Comparison of ENCODE assay signal across 8 cellular contexts in genomic region chr1:36222481-36223372, GRCh38. TPM values are rescaled to one million over a fixed set of nuclear protein-coding genes. Genes with fewer than 3 reads are reported as not detected.
DNase-seq lines count a peak whose midpoint lies in the region; ATAC-seq and TF ChIP-seq lines count a peak whose summit lies in the region.

No MANE protein-coding gene starts in this region.

- TF ChIP-seq CTCF in PC-9 (conservative IDR thresholded peaks at IDR 0.05) (no peak), endodermal cell (conservative IDR thresholded peaks at IDR 0.05) (no peak), prostate gland (IDR thresholded peaks at IDR 0.05) (no peak)

- peaks cover 22% of the 10 kb centered on the region for H3K4me1 Mint-ChIP-seq in endodermal cell

- peak overlapping the region; percentile 75 for H3K4me2 ChIP-seq in PC-9

- H3K27me3 Mint-ChIP-seq in endodermal cell (ENCODE audit: insufficient read depth): no peaks in the 10 kb centered on the region

- H3K27ac Mint-ChIP-seq in endodermal cell: peak overlapping the region; percentile 98

- TF ChIP-seq POLR2A in prostate gland (IDR thresholded peaks at IDR 0.05) (no peak), GM18505 (IDR thresholded peaks at IDR 0.05; ENCODE audit: borderline replicate concordance, extremely low read depth, insufficient read depth, insufficient read length) (no peak)

- H3K27me3 ChIP-seq in PC-9 (ENCODE audit: insufficient read depth, low read depth): no peaks in the 10 kb centered on the region
- no peaks in the 10 kb centered on the region for H3K27me3 ChIP-seq in endodermal cell (ENCODE audit: control insufficient read depth, insufficient read depth, low read length, poor library complexity, severe bottlenecking)
- no peaks in the 10 kb centered on the region for H3K27me3 ChIP-seq in prostate gland (replicated peaks; ENCODE audit: insufficient read depth)

- peak overlapping the region; percentile 89 for H2AFZ ChIP-seq in PC-9

- H3K79me2 ChIP-seq in PC-9 (ENCODE audit: low read depth): peaks cover 34% of the 10 kb centered on the region

- POLR2A ChIA-PET in PC-9 (lab: Charles Lee; ENCODE audit: unreplicated experiment): no interaction called here

- peaks cover 29% of the 10 kb centered on the region for H4K20me1 ChIP-seq in PC-9 (ENCODE audit: insufficient read depth)

- H3K4me3 Mint-ChIP-seq in endodermal cell: peak overlapping the region; percentile 98

- H3K36me3 ChIP-seq in ES-I3 (ENCODE audit: insufficient read depth, low read length) (peaks cover 4% of the 10 kb centered on the region; the same call in 1 of the 2 replicates), PC-9 (ENCODE audit: low read depth) (peaks cover 16% of the 10 kb centered on the region), endodermal cell (ENCODE audit: control insufficient read depth, insufficient read depth, low read length) (peaks cover 15% of the 10 kb centered on the region), prostate gland (no peaks in the 10 kb centered on the region)

- H3K9me3 Mint-ChIP-seq in endodermal cell: no peaks in the 10 kb centered on the region

- WGBS in endodermal cell (ENCODE audit: insufficient coverage in 1 of 2, insufficient read length in 1 of 2), 2 experiments: 92 to 95% methylated on average over 20 to 32 of the region's 33 CpGs
- WGBS in prostate gland: 83% methylated on average over 33 of the region's 33 CpGs

- H3K4me1 ChIP-seq in ES-I3 (ENCODE audit: insufficient read depth, low read length) (no peaks in the 10 kb centered on the region), PC-9 (replicated peaks; ENCODE audit: insufficient read depth) (peaks cover 12% of the 10 kb centered on the region), endodermal cell (ENCODE audit: control insufficient read depth, insufficient read depth, low read length) (no peaks in the 10 kb centered on the region), prostate gland (replicated peaks) (peaks cover 11% of the 10 kb centered on the region)

- peaks cover 22% of the 10 kb centered on the region for H3F3A ChIP-seq in PC-9 (ENCODE audit: insufficient read depth, low read depth)

- peaks cover 19% of the 10 kb centered on the region for H3K36me3 Mint-ChIP-seq in endodermal cell (ENCODE audit: low read depth)

- intact Hi-C loops in PC-9 (cut with micrococcal nuclease; ENCODE audit: unreplicated experiment): no loop called here
- intact Hi-C loops in prostate gland (cut with DNase I): loop anchor here (5.0 kb wide), 1 partner anchor 60 kb away; no protein-coding TSS in a partner anchor

- CTCF ChIA-PET in PC-9 (lab: Charles Lee): interaction anchor here (0.6 to 1.0 kb wide), 2 partner anchors 73 to 150 kb away, joined by 3 to 8 read pairs; no protein-coding TSS in a partner anchor

- H3K4me3 ChIP-seq in PC-9: peak overlapping the region; percentile 72
- H3K4me3 ChIP-seq in endodermal cell (ENCODE audit: low read length): peak overlapping the region; percentile 99
- H3K4me3 ChIP-seq in prostate gland: peak overlapping the region in 1 of 2 donors; percentile 51

- H3K27ac ChIP-seq in PC-9 (peak overlapping the region; percentile 86), endodermal cell (ENCODE audit: low read depth, low read length) (peak overlapping the region; percentile 96), prostate gland (peak overlapping the region; percentile 98)

- H3K9me3 ChIP-seq in ES-I3 (ENCODE audit: control insufficient read depth, insufficient read depth, low read length): no peaks in the 10 kb centered on the region
- H3K9me3 ChIP-seq in PC-9 (ENCODE audit: insufficient read depth, low read depth): no peaks in the 10 kb centered on the region
- H3K9me3 ChIP-seq in endodermal cell (ENCODE audit: control insufficient read depth, low read length): no peaks in the 10 kb centered on the region
- H3K9me3 ChIP-seq in prostate gland: no peaks in the 10 kb centered on the region

- peak overlapping the region; percentile 91 for H3K9ac ChIP-seq in ES-I3 (ENCODE audit: low read depth, low read length)
- no peak overlapping the region for H3K9ac ChIP-seq in endodermal cell (ENCODE audit: extremely low read depth, low read length, poor library complexity, severe bottlenecking)

- ATAC-seq in GM19395 (IDR thresholded peaks at IDR 0.05; ENCODE audit: unreplicated experiment) (no peak), GM18505 (IDR thresholded peaks at IDR 0.05; ENCODE audit: unreplicated experiment) (no peak), HG03378 (IDR thresholded peaks at IDR 0.05; ENCODE audit: unreplicated experiment) (no peak), HG02870 (IDR thresholded peaks at IDR 0.05; ENCODE audit: unreplicated experiment) (no peak)

- H3K9me2 ChIP-seq in PC-9 (ENCODE audit: insufficient read depth): no peaks in the 10 kb centered on the region

- no TSS peak for BruUV-seq in PC-9 (replicated peaks; lab: Mats Ljungman, UMichigan)

- DNase-seq in PC-9: no peak
- no peak for DNase-seq in endodermal cell
- no peak for DNase-seq in prostate gland (ENCODE audit: low spot score)

RNA-seq across cellular contexts. Expression of gene THRAP3, which starts 1.5 kb away (rescaled TPM):
- 83.2 and 143 TPM in 2 replicates for total RNA-seq in PC-9 (2021)
- total RNA-seq in endodermal cell: 100 to 1,000 TPM; 145 to 165 TPM
- 110 TPM for polyA plus RNA-seq in endodermal cell (2013, experiment 1 of 2)
- polyA plus RNA-seq in endodermal cell (2013, experiment 2 of 2): 105 TPM
- 100 to 1,000 TPM; 100 to 123 TPM for total RNA-seq in prostate gland
